ENCODE assay signal across 8 cellular contexts in the genomic region with DNA sequence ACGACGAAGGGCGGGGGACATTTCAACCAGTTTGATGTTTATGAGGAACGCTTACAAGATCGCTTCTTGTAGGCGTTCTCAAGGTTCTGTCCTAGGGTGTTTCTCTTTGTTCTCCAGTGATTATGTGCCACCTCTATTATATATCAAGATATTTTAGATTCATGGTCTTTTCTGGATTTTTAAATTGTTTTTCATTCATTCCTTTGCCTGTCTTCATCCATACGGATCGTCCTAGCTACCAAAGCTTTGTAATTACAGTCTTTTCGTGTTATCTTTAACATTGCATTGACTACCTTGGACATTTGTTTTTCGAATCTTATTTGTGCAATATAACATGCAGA. TPM values are rescaled to one million over a fixed set of nuclear protein-coding genes. Genes with fewer than 3 reads are reported as not detected.
A peak's percentile ranks its signal among the peaks of the same experiment; 100 is the strongest.
DNase-seq lines count a peak whose midpoint lies in the region; ATAC-seq and TF ChIP-seq lines count a peak whose summit lies in the region.

No MANE protein-coding gene starts in this region.

- POLR2A ChIA-PET in AG04449 (lab: Yijun Ruan, JAX), result interaction anchor here (0.6 kb wide), 1 partner anchor 22 kb away, joined by 3 read pairs; no protein-coding TSS in a partner anchor

- H3K9me3 ChIP-seq in HUES64 (ENCODE audit: insufficient read depth, low read depth, low read length) (no peaks in the 10 kb centered on the region), Peyer's patch (no peaks in the 10 kb centered on the region)

- peak overlapping the region; percentile 92 to 98 (median 96) for H3K4me3 Mint-ChIP-seq in naive B cell

- TF ChIP-seq CTCF in AG04449 (IDR thresholded peaks at IDR 0.05; ENCODE audit: insufficient read depth, low read length, missing control alignments) (no peak), brain microvascular endothelial cell (IDR thresholded peaks at IDR 0.05; ENCODE audit: low read depth, low read length, missing control alignments) (no peak), Peyer's patch (IDR thresholded peaks at IDR 0.05) (no peak)

- H3K4me1 ChIP-seq in HUES64 (ENCODE audit: insufficient read depth, low read length), result peaks cover 17% of the 10 kb centered on the region; the same call in 1 of the 2 replicates
- H3K4me1 ChIP-seq in Peyer's patch, result peaks cover 0 to 15% (median 0%) of the 10 kb centered on the region in 4 donors

- 31% methylated on average over 9 of the region's 10 CpGs for WGBS in HUES64

- peaks cover 35 to 50% (median 38%) of the 10 kb centered on the region in 3 donors for H3K4me1 Mint-ChIP-seq in naive B cell

- in situ Hi-C loops in brain microvascular endothelial cell (cut with HindIII; ENCODE audit: low pct_ligation_motif_present, low sequenced_read_pairs), result no loop called here

- peak overlapping the region; percentile 88; the same call in 1 of the 2 replicates for H3K9ac ChIP-seq in HUES64 (ENCODE audit: low read depth, low read length)

- H3K4me3 ChIP-seq in AG04449 (ENCODE audit: low read depth, low read length) (peak overlapping the region; percentile 25), HUES64 (ENCODE audit: low read length) (peak overlapping the region; percentile 92), brain microvascular endothelial cell (ENCODE audit: low read depth, low read length) (peak overlapping the region; percentile 17), Peyer's patch (peak overlapping the region in 2 of 4 donors; percentile 81 to 95)

- no peaks in the 10 kb centered on the region for H3K9me3 Mint-ChIP-seq in naive B cell

- no peak for ATAC-seq in naive B cell (ENCODE audit: low read depth in 2 of 2)
- no peak for ATAC-seq in HG02642 (IDR thresholded peaks at IDR 0.05; ENCODE audit: poor library complexity, unreplicated experiment)
- no peak for ATAC-seq in GM18502 (IDR thresholded peaks at IDR 0.05; ENCODE audit: poor library complexity, unreplicated experiment)

- no peaks in the 10 kb centered on the region for H3K27me3 Mint-ChIP-seq in naive B cell

- H3K36me3 ChIP-seq in HUES64 (ENCODE audit: insufficient read depth, low read length) (no peaks in the 10 kb centered on the region; the same call in 1 of the 2 replicates), brain microvascular endothelial cell (replicated peaks) (no peaks in the 10 kb centered on the region), Peyer's patch (no peaks in the 10 kb centered on the region)

- H3K36me3 Mint-ChIP-seq in naive B cell, result no peaks in the 10 kb centered on the region

- peak overlapping the region; percentile 88 to 98 (median 97) for H3K27ac Mint-ChIP-seq in naive B cell

- CTCF ChIA-PET in AG04449 (lab: Yijun Ruan, JAX), result interaction anchor here (0.7 to 4.8 kb wide), 9 partner anchors 11 to 430 kb away, joined by 3 to 44 read pairs (median 3); a partner anchor contains a TSS

- H3K27ac ChIP-seq in HUES64 (ENCODE audit: low read depth, low read length) (no peak overlapping the region), brain microvascular endothelial cell (no peak overlapping the region), Peyer's patch (no peak overlapping the region)

- H3K27me3 ChIP-seq in HUES64 (ENCODE audit: insufficient read depth, low read length) (no peaks in the 10 kb centered on the region), brain microvascular endothelial cell (replicated peaks) (no peaks in the 10 kb centered on the region), Peyer's patch (no peaks in the 10 kb centered on the region)

- DNase-seq in AG04449 (ENCODE audit: low read depth, low spot score) (no peak), brain microvascular endothelial cell (no peak), naive B cell (no peak), OCI-M2 (lab: John Stamatoyannopoulos, UW; ENCODE audit: unreplicated experiment) (no peak), Peyer's patch (no peak)

- TF ChIP-seq POLR2A in Peyer's patch (IDR thresholded peaks at IDR 0.05), result no peak

RNA-seq across cellular contexts. Expression of a gene that starts 0.3 kb away (rescaled TPM):
- polyA plus RNA-seq in HUES64 (2013, experiment 1 of 2), result 21.6 TPM
- 23.4 TPM for polyA plus RNA-seq in HUES64 (2013, experiment 2 of 2)
- polyA plus RNA-seq in naive B cell (ENCODE audit: low read depth in 6 of 6), result 10 to 100 TPM in 4 of 6 donors, 1 to 10 TPM in 1, not detected in 1; 9.4 to 22.9 (median 17.3) TPM
- total RNA-seq in Peyer's patch, result 10 to 100 TPM in 1 of 4 donors, 1 to 10 TPM in 3; 7.1 to 12.4 (median 8.8) TPM

RNA-seq across cellular contexts. Expression of a gene that starts 7.7 kb away (rescaled TPM):
- polyA plus RNA-seq in HUES64 (2013, experiment 1 of 2), result 1.4 TPM
- 2.3 TPM for polyA plus RNA-seq in HUES64 (2013, experiment 2 of 2)
- polyA plus RNA-seq in naive B cell (ENCODE audit: low read depth in 6 of 6), result 1 to 10 TPM; 3.6 to 9.9 (median 7.2) TPM
- total RNA-seq in Peyer's patch, result 1 to 10 TPM in 2 of 4 donors, under 1 TPM in 1, not detected in 1; 0.35 to 1.7 (median 1.1) TPM

RNA-seq across cellular contexts. Expression of a gene that starts 25.4 kb away (rescaled TPM):
- 3.0 TPM for polyA plus RNA-seq in HUES64 (2013, experiment 1 of 2)
- polyA plus RNA-seq in HUES64 (2013, experiment 2 of 2), result 5.6 TPM
- polyA plus RNA-seq in naive B cell (ENCODE audit: low read depth in 6 of 6), result not detected
- total RNA-seq in Peyer's patch, result not detected

RNA-seq across cellular contexts. Expression of a gene that starts 41.6 kb away (rescaled TPM):
- polyA plus RNA-seq in HUES64 (2013, experiment 1 of 2), result 6.2 TPM
- polyA plus RNA-seq in HUES64 (2013, experiment 2 of 2), result 9.3 TPM
- polyA plus RNA-seq in naive B cell (ENCODE audit: low read depth in 6 of 6), result under 1 TPM in 4 of 6 donors, not detected in 2; 0.20 to 0.89 (median 0.55) TPM
- under 1 TPM in 2 of 4 donors, not detected in 2; 0.47 to 0.67 TPM for total RNA-seq in Peyer's patch

RNA-seq across cellular contexts. Expression of a gene that starts 59.7 kb away (rescaled TPM):
- 99.3 TPM for polyA plus RNA-seq in HUES64 (2013, experiment 1 of 2)
- polyA plus RNA-seq in HUES64 (2013, experiment 2 of 2), result 96.2 TPM
- 10 to 100 TPM; 35.4 to 41.9 (median 37.0) TPM for polyA plus RNA-seq in naive B cell (ENCODE audit: low read depth in 6 of 6)
- 10 to 100 TPM; 25.4 to 61.1 (median 33.2) TPM for total RNA-seq in Peyer's patch
